9 cellular contexts compared by ENCODE assay signal in genomic region chr20:3744806-3745685, GRCh38. TPM values are rescaled to one million over a fixed set of nuclear protein-coding genes. Genes with fewer than 3 reads are reported as not detected.
DNase-seq lines count a peak whose midpoint lies in the region; ATAC-seq, FAIRE-seq and TF ChIP-seq lines count a peak whose summit lies in the region.
"Had no signal": no experiment of that assay in that cellular context is flagged by ENCODE, and none has a peak within 500 bp of the region (broad histone marks: within the 10 kb centered on the region; RNA-seq: fewer than 3 reads in every experiment).

No MANE protein-coding gene starts in this region.

- DNase-seq in GM19238 (ENCODE audit: insufficient read length, low spot score) (peak; percentile 54), NCI-H69 (lab: John Stamatoyannopoulos, UW) (peak; percentile 84), fibroblast of pulmonary artery (ENCODE audit: low read depth) (peak; percentile 21), posterior vena cava (ENCODE audit: low spot score) (peak; percentile 93), GM12892 (ENCODE audit: insufficient read length) (no peak)
- peak; percentile 70 for DNase-seq in activated CD8-positive, alpha-beta memory T cell treated with anti-CD3 and anti-CD28 coated beads, Interleukin-2, amount 50 U/mL, for 4 hours

- ATAC-seq in HG03095 (IDR thresholded peaks at IDR 0.05; ENCODE audit: unreplicated experiment) (no peak), HG02970 (IDR thresholded peaks at IDR 0.05; ENCODE audit: low FRiP score, unreplicated experiment) (no peak)

- TF ChIP-seq POLR2A in GM12892 (IDR thresholded peaks at IDR 0.05; ENCODE audit: low read depth, low read length) = no peak

- no peak for TF ChIP-seq CTCF in fibroblast of pulmonary artery (IDR thresholded peaks at IDR 0.05; ENCODE audit: low read length, missing control alignments)

- intact Hi-C loops in posterior vena cava (cut with DNase I) = no loop called here

- H3K4me3 ChIP-seq in fibroblast of pulmonary artery (replicated peaks; ENCODE audit: low read depth, low read length) = no peak overlapping the region

- no peak for FAIRE-seq in GM12892 (lab: Jason Lieb, UNC)

RNA-seq across cellular contexts. Expression of gene HSPA12B, which starts 12.6 kb away (rescaled TPM):
- total RNA-seq in posterior vena cava = 10 to 100 TPM; 18.0 to 18.5 TPM
- 0.11 TPM for polyA plus RNA-seq in GM12892 (2012; ENCODE audit: missing spikeins)

RNA-seq across cellular contexts. Expression of gene ADISSP, which starts 22.5 kb away (rescaled TPM):
- 10 to 100 TPM; 14.6 to 20.2 TPM for total RNA-seq in posterior vena cava
- 18.2 TPM for polyA plus RNA-seq in GM12892 (2012; ENCODE audit: missing spikeins)

RNA-seq across cellular contexts. Expression of gene SIGLEC1, which starts 32.6 kb away (rescaled TPM):
- total RNA-seq in posterior vena cava = 10 to 100 TPM; 12.6 to 41.1 TPM
- polyA plus RNA-seq in GM12892 (2012; ENCODE audit: missing spikeins) = not detected

RNA-seq across cellular contexts. Expression of gene SPEF1, which starts 36.2 kb away (rescaled TPM):
- total RNA-seq in posterior vena cava = not detected
- polyA plus RNA-seq in GM12892 (2012; ENCODE audit: missing spikeins) = not detected
- total RNA-seq: skeletal muscle tissue had no signal

RNA-seq across cellular contexts. Expression of gene CENPB, which starts 41.5 kb away (rescaled TPM):
- 100 to 1,000 TPM in 1 of 2 donors, 10 to 100 TPM in 1; 97.4 to 119 TPM for total RNA-seq in posterior vena cava
- 10.4 TPM for polyA plus RNA-seq in GM12892 (2012; ENCODE audit: missing spikeins)
